ENCODE assay signal across 1 cellular context in genomic region chr2:191329841-191330240, GRCh38.
TF ChIP-seq lines count a peak whose summit lies in the region.

No MANE protein-coding gene starts in this region.

TF ChIP-seq in IMR-90, 13 proteins besides CTCF, POLR2A, EP300 and RAD21 (continued from another document):
- TF ChIP-seq, protein P1, sequence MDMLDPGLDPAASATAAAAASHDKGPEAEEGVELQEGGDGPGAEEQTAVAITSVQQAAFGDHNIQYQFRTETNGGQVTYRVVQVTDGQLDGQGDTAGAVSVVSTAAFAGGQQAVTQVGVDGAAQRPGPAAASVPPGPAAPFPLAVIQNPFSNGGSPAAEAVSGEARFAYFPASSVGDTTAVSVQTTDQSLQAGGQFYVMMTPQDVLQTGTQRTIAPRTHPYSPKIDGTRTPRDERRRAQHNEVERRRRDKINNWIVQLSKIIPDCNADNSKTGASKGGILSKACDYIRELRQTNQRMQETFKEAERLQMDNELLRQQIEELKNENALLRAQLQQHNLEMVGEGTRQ (IDR thresholded peaks at IDR 0.05; ENCODE audit: low read depth, low read length): no peak
TF ChIP-seq in IMR-90: peak in this region for 0.
